Comparison of ENCODE assay signal across 10 cellular contexts in the genomic region with DNA sequence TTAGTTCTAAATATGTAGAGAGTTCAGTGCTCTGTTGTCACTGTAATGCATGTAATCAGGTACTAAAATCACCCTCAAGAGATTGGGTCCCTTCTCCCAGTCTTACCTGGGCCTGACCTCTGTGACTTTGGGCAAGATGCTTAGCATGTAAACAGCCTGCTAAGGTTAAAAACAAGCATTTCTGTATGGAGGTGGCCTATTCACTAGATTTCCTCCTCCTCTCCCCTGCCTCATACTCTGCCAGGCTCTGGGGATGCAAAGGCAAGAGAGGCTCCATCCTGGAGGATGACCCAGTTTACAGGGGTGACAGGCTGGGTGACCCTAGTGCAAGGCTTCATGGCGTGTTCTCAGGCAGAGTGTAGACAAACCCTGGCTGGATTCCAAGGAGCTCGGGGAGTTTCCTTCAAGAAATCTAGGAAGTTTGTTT. TPM values are rescaled to one million over a fixed set of nuclear protein-coding genes. Genes with fewer than 3 reads are reported as not detected.
DNase-seq lines count a peak whose midpoint lies in the region; ATAC-seq and TF ChIP-seq lines count a peak whose summit lies in the region.
"Had no signal": no experiment of that assay in that cellular context is flagged by ENCODE, and none has a peak within 500 bp of the region (broad histone marks: within the 10 kb centered on the region; RNA-seq: fewer than 3 reads in every experiment).

No MANE protein-coding gene starts in this region.

- no peaks in the 10 kb centered on the region for H4K20me1 ChIP-seq in Loucy (ENCODE audit: insufficient read depth, low read length, poor library complexity, severe bottlenecking)

- H2AFZ ChIP-seq in Loucy (ENCODE audit: low read length) = no peak overlapping the region

- peak overlapping the region; percentile 12 for H3K9ac ChIP-seq in Loucy (ENCODE audit: low read depth, low read length, poor library complexity, severe bottlenecking)

- no peaks in the 10 kb centered on the region for H3K9me2 ChIP-seq in Loucy (replicated peaks; ENCODE audit: low read depth, low read length)

- H3K27me3 ChIP-seq in right atrium auricular region (no peaks in the 10 kb centered on the region), Loucy (ENCODE audit: insufficient read depth, low read length, poor library complexity, severe bottlenecking) (no peaks in the 10 kb centered on the region), upper lobe of right lung (no peaks in the 10 kb centered on the region)

- TF ChIP-seq CTCF in right atrium auricular region (IDR thresholded peaks at IDR 0.05) (no peak), Loucy (conservative IDR thresholded peaks at IDR 0.05; ENCODE audit: low read length) (no peak), upper lobe of right lung (IDR thresholded peaks at IDR 0.05) (no peak)

- H3F3A ChIP-seq in Loucy (ENCODE audit: low read depth) = no peaks in the 10 kb centered on the region

- H3K4me1 ChIP-seq in right atrium auricular region (peaks cover 0 to 9% of the 10 kb centered on the region in 2 donors), Loucy (ENCODE audit: insufficient read depth, low read length, poor library complexity, severe bottlenecking) (peaks cover 28% of the 10 kb centered on the region), upper lobe of right lung (peaks cover 18% of the 10 kb centered on the region)

- no peaks in the 10 kb centered on the region for H3K79me2 ChIP-seq in Loucy (ENCODE audit: insufficient read depth, low read length)

- H3K4me3 ChIP-seq in right atrium auricular region (no peak overlapping the region), Loucy (ENCODE audit: low read length, poor library complexity, severe bottlenecking) (no peak overlapping the region), upper lobe of right lung (no peak overlapping the region)

- no peaks in the 10 kb centered on the region for H3K9me3 ChIP-seq in right atrium auricular region
- 0 out of 2 replicates have a peak, but pooled peaks cover under 1% of the 10 kb centered on the region for H3K9me3 ChIP-seq in Loucy (ENCODE audit: insufficient read depth, low read depth, low read length)
- no peaks in the 10 kb centered on the region for H3K9me3 ChIP-seq in upper lobe of right lung

- no peak for DNase-seq in left ventricle myocardium superior
- DNase-seq in right atrium auricular region (ENCODE audit: low spot score) = no peak
- DNase-seq in upper lobe of right lung = no peak
- no peak for DNase-seq in NK-92 (lab: John Stamatoyannopoulos, UW; ENCODE audit: unreplicated experiment)
- no peak for DNase-seq in activated gamma-delta T cell (lab: John Stamatoyannopoulos, UW)
- DNase-seq: cortex of kidney had no signal

- intact Hi-C loops in left ventricle myocardium superior (cut with micrococcal nuclease) (loop anchor here (5.0 kb wide), 1 partner anchor 178 kb away; no protein-coding TSS in a partner anchor), upper lobe of right lung (cut with DNase I) (loop anchor here (5.0 kb wide), 1 partner anchor 178 kb away; no protein-coding TSS in a partner anchor)

- no peak overlapping the region for H3K27ac ChIP-seq in right atrium auricular region
- no peak overlapping the region for H3K27ac ChIP-seq in upper lobe of right lung
- H3K27ac ChIP-seq: C4-2B had no signal

- peaks cover 5% of the 10 kb centered on the region for H3K36me3 ChIP-seq in right atrium auricular region
- no peaks in the 10 kb centered on the region; the same call in 1 of the 2 replicates for H3K36me3 ChIP-seq in Loucy (ENCODE audit: insufficient read depth, low read length)
- H3K36me3 ChIP-seq in upper lobe of right lung = no peaks in the 10 kb centered on the region

- ATAC-seq in left ventricle myocardium superior (peak; percentile 20), esophagus mucosa (peak; percentile 31), upper lobe of right lung (peak; percentile 28), SK-N-SH treated with all-trans-retinoic acid at 6 μM for 48 hours (no peak; the same call in 2 of the 3 replicates)

- H3K4me2 ChIP-seq in Loucy (ENCODE audit: low read depth, low read length, poor library complexity, severe bottlenecking) = peak overlapping the region; percentile 24

TF ChIP-seq in SK-N-SH treated with all-trans-retinoic acid at 6 μM for 48 hours, 23 proteins besides CTCF, POLR2A, EP300 and RAD21 (continues in another document):
- TF ChIP-seq, protein P1, sequence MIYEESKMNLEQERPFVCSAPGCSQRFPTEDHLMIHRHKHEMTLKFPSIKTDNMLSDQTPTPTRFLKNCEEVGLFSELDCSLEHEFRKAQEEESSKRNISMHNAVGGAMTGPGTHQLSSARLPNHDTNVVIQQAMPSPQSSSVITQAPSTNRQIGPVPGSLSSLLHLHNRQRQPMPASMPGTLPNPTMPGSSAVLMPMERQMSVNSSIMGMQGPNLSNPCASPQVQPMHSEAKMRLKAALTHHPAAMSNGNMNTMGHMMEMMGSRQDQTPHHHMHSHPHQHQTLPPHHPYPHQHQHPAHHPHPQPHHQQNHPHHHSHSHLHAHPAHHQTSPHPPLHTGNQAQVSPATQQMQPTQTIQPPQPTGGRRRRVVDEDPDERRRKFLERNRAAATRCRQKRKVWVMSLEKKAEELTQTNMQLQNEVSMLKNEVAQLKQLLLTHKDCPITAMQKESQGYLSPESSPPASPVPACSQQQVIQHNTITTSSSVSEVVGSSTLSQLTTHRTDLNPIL (CRISPR knock-in tag; IDR thresholded peaks at IDR 0.05; ENCODE audit: low read depth) = no peak
- TF ChIP-seq ZC3H10 (CRISPR knock-in tag; IDR thresholded peaks at IDR 0.05) (no peak), TOX (CRISPR knock-in tag; IDR thresholded peaks at IDR 0.05; ENCODE audit: borderline replicate concordance) (no peak), ESRRG (CRISPR knock-in tag; IDR thresholded peaks at IDR 0.05) (no peak), TCF4 (CRISPR knock-in tag; IDR thresholded peaks at IDR 0.05; ENCODE audit: borderline replicate concordance) (no peak), ISL1 (CRISPR knock-in tag; IDR thresholded peaks at IDR 0.05) (no peak), OSR1 (CRISPR knock-in tag; IDR thresholded peaks at IDR 0.05) (no peak), ZNF565 (CRISPR knock-in tag; conservative IDR thresholded peaks at IDR 0.05; ENCODE audit: low read depth) (no peak), CSDC2 (CRISPR knock-in tag; IDR thresholded peaks at IDR 0.05) (no peak), ZNF70 (CRISPR knock-in tag; IDR thresholded peaks at IDR 0.05) (no peak), RARB (CRISPR knock-in tag; IDR thresholded peaks at IDR 0.05) (no peak), SNAI2 (CRISPR knock-in tag; IDR thresholded peaks at IDR 0.05) (no peak)
- TF ChIP-seq, protein P2, sequence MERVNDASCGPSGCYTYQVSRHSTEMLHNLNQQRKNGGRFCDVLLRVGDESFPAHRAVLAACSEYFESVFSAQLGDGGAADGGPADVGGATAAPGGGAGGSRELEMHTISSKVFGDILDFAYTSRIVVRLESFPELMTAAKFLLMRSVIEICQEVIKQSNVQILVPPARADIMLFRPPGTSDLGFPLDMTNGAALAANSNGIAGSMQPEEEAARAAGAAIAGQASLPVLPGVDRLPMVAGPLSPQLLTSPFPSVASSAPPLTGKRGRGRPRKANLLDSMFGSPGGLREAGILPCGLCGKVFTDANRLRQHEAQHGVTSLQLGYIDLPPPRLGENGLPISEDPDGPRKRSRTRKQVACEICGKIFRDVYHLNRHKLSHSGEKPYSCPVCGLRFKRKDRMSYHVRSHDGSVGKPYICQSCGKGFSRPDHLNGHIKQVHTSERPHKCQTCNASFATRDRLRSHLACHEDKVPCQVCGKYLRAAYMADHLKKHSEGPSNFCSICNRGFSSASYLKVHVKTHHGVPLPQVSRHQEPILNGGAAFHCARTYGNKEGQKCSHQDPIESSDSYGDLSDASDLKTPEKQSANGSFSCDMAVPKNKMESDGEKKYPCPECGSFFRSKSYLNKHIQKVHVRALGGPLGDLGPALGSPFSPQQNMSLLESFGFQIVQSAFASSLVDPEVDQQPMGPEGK (CRISPR knock-in tag; IDR thresholded peaks at IDR 0.05; ENCODE audit: borderline replicate concordance) = no peak
- TF ChIP-seq, protein P3, sequence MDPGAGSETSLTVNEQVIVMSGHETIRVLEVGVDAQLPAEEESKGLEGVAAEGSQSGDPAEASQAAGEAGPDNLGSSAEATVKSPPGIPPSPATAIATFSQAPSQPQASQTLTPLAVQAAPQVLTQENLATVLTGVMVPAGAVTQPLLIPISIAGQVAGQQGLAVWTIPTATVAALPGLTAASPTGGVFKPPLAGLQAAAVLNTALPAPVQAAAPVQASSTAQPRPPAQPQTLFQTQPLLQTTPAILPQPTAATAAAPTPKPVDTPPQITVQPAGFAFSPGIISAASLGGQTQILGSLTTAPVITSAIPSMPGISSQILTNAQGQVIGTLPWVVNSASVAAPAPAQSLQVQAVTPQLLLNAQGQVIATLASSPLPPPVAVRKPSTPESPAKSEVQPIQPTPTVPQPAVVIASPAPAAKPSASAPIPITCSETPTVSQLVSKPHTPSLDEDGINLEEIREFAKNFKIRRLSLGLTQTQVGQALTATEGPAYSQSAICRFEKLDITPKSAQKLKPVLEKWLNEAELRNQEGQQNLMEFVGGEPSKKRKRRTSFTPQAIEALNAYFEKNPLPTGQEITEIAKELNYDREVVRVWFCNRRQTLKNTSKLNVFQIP (CRISPR knock-in tag; IDR thresholded peaks at IDR 0.05; ENCODE audit: borderline replicate concordance, low read depth) = no peak
- TF ChIP-seq, protein P4, sequence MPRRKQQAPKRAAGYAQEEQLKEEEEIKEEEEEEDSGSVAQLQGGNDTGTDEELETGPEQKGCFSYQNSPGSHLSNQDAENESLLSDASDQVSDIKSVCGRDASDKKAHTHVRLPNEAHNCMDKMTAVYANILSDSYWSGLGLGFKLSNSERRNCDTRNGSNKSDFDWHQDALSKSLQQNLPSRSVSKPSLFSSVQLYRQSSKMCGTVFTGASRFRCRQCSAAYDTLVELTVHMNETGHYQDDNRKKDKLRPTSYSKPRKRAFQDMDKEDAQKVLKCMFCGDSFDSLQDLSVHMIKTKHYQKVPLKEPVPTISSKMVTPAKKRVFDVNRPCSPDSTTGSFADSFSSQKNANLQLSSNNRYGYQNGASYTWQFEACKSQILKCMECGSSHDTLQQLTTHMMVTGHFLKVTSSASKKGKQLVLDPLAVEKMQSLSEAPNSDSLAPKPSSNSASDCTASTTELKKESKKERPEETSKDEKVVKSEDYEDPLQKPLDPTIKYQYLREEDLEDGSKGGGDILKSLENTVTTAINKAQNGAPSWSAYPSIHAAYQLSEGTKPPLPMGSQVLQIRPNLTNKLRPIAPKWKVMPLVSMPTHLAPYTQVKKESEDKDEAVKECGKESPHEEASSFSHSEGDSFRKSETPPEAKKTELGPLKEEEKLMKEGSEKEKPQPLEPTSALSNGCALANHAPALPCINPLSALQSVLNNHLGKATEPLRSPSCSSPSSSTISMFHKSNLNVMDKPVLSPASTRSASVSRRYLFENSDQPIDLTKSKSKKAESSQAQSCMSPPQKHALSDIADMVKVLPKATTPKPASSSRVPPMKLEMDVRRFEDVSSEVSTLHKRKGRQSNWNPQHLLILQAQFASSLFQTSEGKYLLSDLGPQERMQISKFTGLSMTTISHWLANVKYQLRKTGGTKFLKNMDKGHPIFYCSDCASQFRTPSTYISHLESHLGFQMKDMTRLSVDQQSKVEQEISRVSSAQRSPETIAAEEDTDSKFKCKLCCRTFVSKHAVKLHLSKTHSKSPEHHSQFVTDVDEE (CRISPR knock-in tag; IDR thresholded peaks at IDR 0.05) = no peak

RNA-seq across cellular contexts. Expression of a gene that starts 28.8 kb away (rescaled TPM):
- total RNA-seq in left ventricle myocardium superior (2.6 TPM), right atrium auricular region (1 to 10 TPM; 3.4 to 8.1 TPM), esophagus mucosa (12.3 TPM), upper lobe of right lung (6.3 TPM)
